ENCODE assay signal across 24 cellular contexts in the genomic region with DNA sequence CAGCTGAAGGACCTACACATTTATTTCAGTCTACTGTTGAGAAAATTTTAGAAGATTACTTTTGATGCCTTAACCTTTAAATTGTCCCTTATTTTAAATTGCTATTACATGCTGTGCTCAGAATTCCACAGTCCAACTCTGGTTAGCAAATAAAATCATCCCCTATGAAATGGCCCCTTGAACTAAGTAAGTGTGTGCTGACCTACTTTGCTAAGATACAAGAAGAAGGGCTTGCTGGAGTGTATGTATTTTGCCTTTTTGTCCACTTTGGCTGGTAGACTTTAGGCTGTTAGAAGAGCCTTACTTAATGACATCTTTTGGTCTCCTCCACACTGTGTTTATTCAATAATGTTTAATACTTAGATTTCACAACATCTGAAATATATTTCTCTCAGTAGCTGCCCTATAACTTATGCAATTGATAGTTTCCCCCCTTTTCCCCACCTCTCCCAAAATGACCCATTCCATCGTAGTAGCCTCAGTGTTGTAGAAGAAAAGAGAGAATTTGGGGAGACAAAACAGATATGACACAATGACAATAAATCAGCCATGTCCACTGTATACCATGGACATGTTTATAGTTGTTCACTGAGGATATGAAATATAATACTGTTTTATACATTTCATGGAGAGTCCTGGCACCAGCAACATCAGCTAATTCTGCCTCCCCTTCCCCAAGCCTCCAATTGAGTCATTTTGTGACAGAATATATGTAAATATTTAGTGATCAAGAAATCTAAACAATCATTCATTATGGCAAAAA.
"Had no signal": no experiment of that assay in that cellular context is flagged by ENCODE, and none has a peak within 500 bp of the region (broad histone marks: within the 10 kb centered on the region; RNA-seq: fewer than 3 reads in every experiment).

No MANE protein-coding gene starts in this region.

- H3K27me3 ChIP-seq: gastroesophageal sphincter, heart left ventricle, neural progenitor cell, stomach, upper lobe of left lung had no signal

- H3K27me3 Mint-ChIP-seq: memory B cell; naive thymus-derived CD4-positive, alpha-beta T cell had no signal

- DNase-seq: activated CD4-positive, alpha-beta T cell treated with anti-CD3 and anti-CD28 coated beads, Interleukin-2, amount 50 U/mL, for 4 hours; activated CD4-positive, CD25-positive, alpha-beta regulatory T cell treated with anti-CD3 and anti-CD28 coated beads, Interleukin-2, amount 50 U/mL, for 72 hours; activated gamma-delta T cell; amniotic stem cell; central memory CD4-positive, alpha-beta T cell; erythroblast; heart left ventricle; kidney; left ventricle myocardium inferior; mucosa of descending colon; naive thymus-derived CD4-positive, alpha-beta T cell; right cardiac atrium; stimulated activated CD4-positive, alpha-beta T cell treated with anti-CD3 and anti-CD28 coated beads, Interleukin-2, amount 100 ng/mL, for 48 hours; stomach; upper lobe of left lung had no signal

- H3K4me3 ChIP-seq: gastroesophageal sphincter, heart left ventricle, left ventricle myocardium inferior, mucosa of descending colon, neural progenitor cell, prostate gland, skin epidermis, stomach, thoracic aorta, upper lobe of left lung had no signal

- H3K4me1 ChIP-seq: prostate gland had no signal

- H3K9me3 ChIP-seq: gastroesophageal sphincter, mucosa of descending colon, prostate gland, stomach, thoracic aorta, upper lobe of left lung had no signal

- ATAC-seq: activated naive CD4-positive, alpha-beta T cell treated with anti-CD3 and anti-CD28 coated beads, Interleukin-2, amount 50 U/mL, for 72 hours; gastroesophageal sphincter; heart left ventricle; mucosa of descending colon; naive thymus-derived CD4-positive, alpha-beta T cell; right cardiac atrium; stimulated activated effector memory CD8-positive, alpha-beta T cell treated with anti-CD3 and anti-CD28 coated beads, Interleukin-12 subunit alpha, Interleukin-12 subunit beta, amount 100 ng/mL, for 72 hours had no signal

- H3K4me3 Mint-ChIP-seq: memory B cell; naive thymus-derived CD4-positive, alpha-beta T cell; neural progenitor cell; stimulated activated effector memory CD8-positive, alpha-beta T cell treated with anti-CD3 and anti-CD28 coated beads, Interleukin-12 subunit alpha, Interleukin-12 subunit beta, amount 100 ng/mL, for 72 hours; T-helper 1 cell treated with Interleukin-12 subunit alpha and Interleukin-12 subunit beta and Interleukin-4 antibody, amounts not matched to agents 30 μg/mL and 1 μg/mL, for 36 hours had no signal

- H3K36me3 ChIP-seq: gastroesophageal sphincter, heart left ventricle, neural progenitor cell, prostate gland, thoracic aorta, upper lobe of left lung had no signal

- H3K27ac ChIP-seq: gastroesophageal sphincter, left ventricle myocardium inferior, neural progenitor cell, prostate gland, skin epidermis, stomach, thoracic aorta had no signal

- H3K36me3 Mint-ChIP-seq: neural progenitor cell; stimulated activated effector memory CD8-positive, alpha-beta T cell treated with anti-CD3 and anti-CD28 coated beads, Interleukin-12 subunit alpha, Interleukin-12 subunit beta, amount 100 ng/mL, for 72 hours had no signal

- H3K4me1 Mint-ChIP-seq: neural progenitor cell had no signal

- H3K27ac Mint-ChIP-seq: memory B cell; naive thymus-derived CD4-positive, alpha-beta T cell; neural progenitor cell; stimulated activated effector memory CD8-positive, alpha-beta T cell treated with anti-CD3 and anti-CD28 coated beads, Interleukin-12 subunit alpha, Interleukin-12 subunit beta, amount 100 ng/mL, for 72 hours; T-helper 1 cell treated with Interleukin-12 subunit alpha and Interleukin-12 subunit beta and Interleukin-4 antibody, amounts not matched to agents 30 μg/mL and 1 μg/mL, for 36 hours had no signal
